1 cellular context compared by ENCODE assay signal in genomic region chr13:26967119-26968038, GRCh38.
TF ChIP-seq lines count a peak whose summit lies in the region.

No MANE protein-coding gene starts in this region.

TF ChIP-seq in SK-N-SH, 30 proteins besides CTCF, POLR2A, EP300 and RAD21 (continued from another document):
- TF ChIP-seq PBX3 (IDR thresholded peaks at IDR 0.05) (no peak), NFIC (IDR thresholded peaks at IDR 0.05; ENCODE audit: borderline replicate concordance) (no peak), ZBTB33 (IDR thresholded peaks at IDR 0.05; ENCODE audit: borderline replicate concordance, low read depth) (no peak), POLR2AphosphoS5 (IDR thresholded peaks at IDR 0.05; ENCODE audit: low read depth, low read length) (no peak)
